8 cellular contexts compared by ENCODE assay signal in genomic region chr6:3356056-3356823, GRCh38.
A peak's percentile ranks its signal among the peaks of the same experiment; 100 is the strongest.
DNase-seq lines count a peak whose midpoint lies in the region; ATAC-seq lines count a peak whose summit lies in the region.

No MANE protein-coding gene starts in this region.

- H4K5ac ChIP-seq in mesendoderm (ENCODE audit: low read length): no peak overlapping the region

- no peaks in the 10 kb centered on the region for H3K27me3 ChIP-seq in mesendoderm (ENCODE audit: insufficient read depth, low read length, poor library complexity)

- no peak overlapping the region for H3K23ac ChIP-seq in mesendoderm (ENCODE audit: low read length)

- WGBS in mesendoderm (ENCODE audit: extremely low coverage, insufficient coverage, low lambda C conversion rate): no CpG with 5 or more reads among the region's 24 CpGs

- peak; percentile 96 for ATAC-seq in HG02981 (IDR thresholded peaks at IDR 0.05; ENCODE audit: unreplicated experiment)

- no peaks in the 10 kb centered on the region for H3K79me1 ChIP-seq in mesendoderm (ENCODE audit: low read length)

- no peaks in the 10 kb centered on the region for H3K36me3 ChIP-seq in mesendoderm (ENCODE audit: control insufficient read depth, insufficient read depth, low read length)

- H3K4me2 ChIP-seq in mesendoderm (ENCODE audit: low read length): peak overlapping the region; percentile 48

- H2AK5ac ChIP-seq in mesendoderm (ENCODE audit: low read length): no peak overlapping the region

- H2BK120ac ChIP-seq in mesendoderm (ENCODE audit: low read depth, low read length): no peak overlapping the region

- H3K79me2 ChIP-seq in mesendoderm (ENCODE audit: control insufficient read depth, insufficient read depth, low read length): no peaks in the 10 kb centered on the region

- H3K4me1 ChIP-seq in mesendoderm (ENCODE audit: control insufficient read depth, low read depth, low read length): no peaks in the 10 kb centered on the region

- no peak overlapping the region for H2BK15ac ChIP-seq in mesendoderm (replicated peaks; ENCODE audit: low read depth)

- peak overlapping the region; percentile 73 for H3K56ac ChIP-seq in mesendoderm (ENCODE audit: low read length)

- H4K8ac ChIP-seq in mesendoderm (ENCODE audit: low read depth, low read length): no peak overlapping the region

- H3K4ac ChIP-seq in mesendoderm (ENCODE audit: low read depth, low read length): no peak overlapping the region

- H3K27ac ChIP-seq in mesendoderm (ENCODE audit: low read depth, low read length): no peak overlapping the region

- peak; percentile 46 to 71 for DNase-seq in SHP77 (lab: John Stamatoyannopoulos, UW)
- DNase-seq in SHP77 treated with DMSO at 0.1 percent for 48 hours (lab: John Stamatoyannopoulos, UW): no peak
- peak; percentile 75 for DNase-seq in NCI-H2196 (lab: John Stamatoyannopoulos, UW; ENCODE audit: unreplicated experiment)
- DNase-seq in activated CD4-positive, alpha-beta T cell treated with anti-CD3 and anti-CD28 coated beads, Interleukin-2, amount 50 U/mL, for 1 hour: peak; percentile 50
- peak; percentile 55 for DNase-seq in effector CD4-positive, alpha-beta T cell
- DNase-seq in mesendoderm: peak; percentile 96
- peak; percentile 13 for DNase-seq in stimulated activated CD8-positive, alpha-beta memory T cell treated with anti-CD3 and anti-CD28 coated beads, Interleukin-15, amount 100 ng/mL, for 24 hours (ENCODE audit: low read depth)

- H2BK5ac ChIP-seq in mesendoderm (ENCODE audit: low read length): no peak overlapping the region

- no peak overlapping the region for H3K4me3 ChIP-seq in mesendoderm (ENCODE audit: low read length)

- H3K9ac ChIP-seq in mesendoderm (ENCODE audit: low read length): peak overlapping the region; percentile 48

- H3K18ac ChIP-seq in mesendoderm (ENCODE audit: low read length): no peak overlapping the region
